In the genomic region with DNA sequence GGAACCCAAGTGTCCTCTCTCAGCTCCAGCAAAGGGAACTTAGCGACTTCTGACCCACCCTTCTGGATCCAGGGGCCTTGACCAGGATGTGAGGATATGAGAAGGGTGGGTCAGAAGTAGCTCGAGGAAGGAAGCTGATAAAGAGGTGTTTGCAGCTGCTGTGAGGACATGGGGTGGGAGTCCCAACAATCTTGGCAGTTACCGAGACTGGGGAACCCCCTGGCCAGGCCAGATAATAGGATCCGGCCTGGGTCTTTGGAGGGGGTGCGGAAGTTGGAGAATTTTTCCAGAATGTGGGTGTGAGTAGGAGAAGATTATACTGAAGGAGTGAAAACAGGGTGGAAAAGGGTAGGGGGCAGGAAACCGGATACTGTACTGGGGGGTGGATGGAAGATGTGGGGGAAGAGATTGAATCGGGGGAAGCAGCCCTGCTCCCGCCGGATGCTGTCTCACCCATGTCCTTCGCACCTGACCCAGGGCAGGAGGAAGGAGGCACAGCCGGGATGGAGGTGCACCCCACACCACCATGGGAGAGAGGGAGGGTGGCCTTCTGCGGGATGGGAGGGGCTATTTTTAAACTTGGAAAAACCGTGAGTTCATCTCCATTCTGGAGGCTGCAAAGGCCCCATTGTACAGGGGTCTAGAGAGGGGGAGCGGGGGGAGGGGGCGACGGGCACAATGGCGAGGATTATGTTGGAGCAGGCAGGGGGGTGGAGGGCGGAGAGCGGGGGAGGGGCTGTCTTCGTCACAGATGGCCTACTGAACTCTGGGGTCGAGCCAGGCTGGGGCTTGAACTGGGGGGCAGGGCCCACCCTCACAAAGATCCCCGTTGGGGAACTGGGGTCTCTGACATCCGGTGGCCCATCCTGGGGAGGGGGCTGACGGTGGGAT, we compare ENCODE assay signal across 9 cellular contexts. TPM values are rescaled to one million over a fixed set of nuclear protein-coding genes. Genes with fewer than 3 reads are reported as not detected.
DNase-seq lines count a peak whose midpoint lies in the region; ATAC-seq lines count a peak whose summit lies in the region.
"Had no signal": no experiment of that assay in that cellular context is flagged by ENCODE, and none has a peak within 500 bp of the region (broad histone marks: within the 10 kb centered on the region; RNA-seq: fewer than 3 reads in every experiment).

No MANE protein-coding gene starts in this region.

- H3K9ac ChIP-seq in iPS-18a (ENCODE audit: low read length) (no peak overlapping the region), skeletal muscle satellite cell (ENCODE audit: low read depth, low read length) (no peak overlapping the region)

- H3K36me3 ChIP-seq in H7 (replicated peaks; ENCODE audit: control insufficient read depth, insufficient read depth, low read length), result no peaks in the 10 kb centered on the region
- H3K36me3 ChIP-seq in iPS-18a (ENCODE audit: control insufficient read depth, low read depth, low read length), result no peaks in the 10 kb centered on the region
- H3K36me3 ChIP-seq in skeletal muscle satellite cell (ENCODE audit: insufficient read depth, low read length), result no peaks in the 10 kb centered on the region

- peaks cover 13% of the 10 kb centered on the region for H3K27me3 ChIP-seq in H7 (ENCODE audit: control insufficient read depth, insufficient read depth, low read length)
- H3K27me3 ChIP-seq in iPS-18a (ENCODE audit: control insufficient read depth, insufficient read depth, low read length), result peaks cover 48% of the 10 kb centered on the region
- H3K27me3 ChIP-seq in skeletal muscle satellite cell (ENCODE audit: control insufficient read depth, insufficient read depth, low read length), result peaks cover 9% of the 10 kb centered on the region

- H3K4me2 ChIP-seq in skeletal muscle satellite cell (ENCODE audit: low read length), result peak overlapping the region; percentile 85

- no peaks in the 10 kb centered on the region for H3K27me3 Mint-ChIP-seq in activated T-helper 17 cell treated with anti-CD3 and anti-CD28 coated beads, Interleukin-2, amount 50 U/mL, for 72 hours

- peak overlapping the region; percentile 39 for H3K27ac Mint-ChIP-seq in activated T-helper 17 cell treated with anti-CD3 and anti-CD28 coated beads, Interleukin-2, amount 50 U/mL, for 72 hours

- H3K9me3 Mint-ChIP-seq in activated T-helper 17 cell treated with anti-CD3 and anti-CD28 coated beads, Interleukin-2, amount 50 U/mL, for 72 hours, result no peaks in the 10 kb centered on the region

- peaks cover 43% of the 10 kb centered on the region for H3K4me1 ChIP-seq in iPS-18a (ENCODE audit: control insufficient read depth, low read depth, low read length)
- peaks cover 48% of the 10 kb centered on the region for H3K4me1 ChIP-seq in skeletal muscle satellite cell (ENCODE audit: control insufficient read depth, insufficient read depth, low read length)

- peak overlapping the region; percentile 74 for H3K4me3 Mint-ChIP-seq in activated T-helper 17 cell treated with anti-CD3 and anti-CD28 coated beads, Interleukin-2, amount 50 U/mL, for 72 hours

- H3K9me3 ChIP-seq in iPS-18a (ENCODE audit: control insufficient read depth, low read depth, low read length), result no peaks in the 10 kb centered on the region
- H3K9me3 ChIP-seq in skeletal muscle satellite cell (replicated peaks; ENCODE audit: low read length), result no peaks in the 10 kb centered on the region

- H3K4me1 Mint-ChIP-seq in activated T-helper 17 cell treated with anti-CD3 and anti-CD28 coated beads, Interleukin-2, amount 50 U/mL, for 72 hours, result peaks cover 22% of the 10 kb centered on the region

- H3K4me3 ChIP-seq in H7 (ENCODE audit: insufficient read depth, low read depth, low read length), result peak overlapping the region; percentile 52
- peak overlapping the region; percentile 58 for H3K4me3 ChIP-seq in iPS-18a (ENCODE audit: low read length)
- H3K4me3 ChIP-seq in skeletal muscle satellite cell (ENCODE audit: low read length), result no peak overlapping the region

- H3K36me3 Mint-ChIP-seq in activated T-helper 17 cell treated with anti-CD3 and anti-CD28 coated beads, Interleukin-2, amount 50 U/mL, for 72 hours (ENCODE audit: low read depth), result no peaks in the 10 kb centered on the region

- DNase-seq in H7 (peak; percentile 85), occipital lobe (lab: John Stamatoyannopoulos, UW) (no peak), cerebellar cortex (ENCODE audit: low spot score) (no peak), NCI-H345 (lab: John Stamatoyannopoulos, UW) (no peak)
- DNase-seq: NCI-H510A had no signal

- ATAC-seq in activated T-helper 17 cell treated with anti-CD3 and anti-CD28 coated beads, Interleukin-2, amount 50 U/mL, for 72 hours (replicated peaks), result no peak
- ATAC-seq in GM18511 (IDR thresholded peaks at IDR 0.05; ENCODE audit: unreplicated experiment), result no peak

- H3K27ac ChIP-seq in iPS-18a (ENCODE audit: low read length), result no peak overlapping the region

RNA-seq across cellular contexts. Expression of gene MCAM, which starts 3.0 kb away (rescaled TPM):
- total RNA-seq in H7 (2014; rRNA removed; shearing (Covaris generic)), result 45.5 and 59.3 TPM in 2 replicates
- 10 to 100 TPM in 1 of 2 donors, 1 to 10 TPM in 1; 8.2 to 31.1 TPM for total RNA-seq in activated T-helper 17 cell treated with anti-CD3 and anti-CD28 coated beads, Interleukin-2, amount 50 U/mL, for 72 hours
- total RNA-seq in skeletal muscle satellite cell (2012; rRNA removed), result 11.4 and 11.8 TPM in 2 replicates
- total RNA-seq in occipital lobe, result 10.6 TPM

RNA-seq across cellular contexts. Expression of gene RNF26, which starts 14.4 kb away (rescaled TPM):
- total RNA-seq in H7 (2014; rRNA removed; shearing (Covaris generic)), result 26.4 and 28.9 TPM in 2 replicates
- 10 to 100 TPM; 23.7 to 32.6 TPM for total RNA-seq in activated T-helper 17 cell treated with anti-CD3 and anti-CD28 coated beads, Interleukin-2, amount 50 U/mL, for 72 hours
- total RNA-seq in skeletal muscle satellite cell (2012; rRNA removed), result 4.8 and 6.1 TPM in 2 replicates
- 1.6 TPM for total RNA-seq in occipital lobe

RNA-seq across cellular contexts. Expression of gene C1QTNF5, which starts 20.7 kb away (rescaled TPM):
- total RNA-seq in H7 (2014; rRNA removed; shearing (Covaris generic)), result 2.1 TPM in 2 replicates
- not detected for total RNA-seq in activated T-helper 17 cell treated with anti-CD3 and anti-CD28 coated beads, Interleukin-2, amount 50 U/mL, for 72 hours
- total RNA-seq in skeletal muscle satellite cell (2012; rRNA removed), result 0.76 and 1.1 TPM in 2 replicates
- 4.2 TPM for total RNA-seq in occipital lobe

RNA-seq across cellular contexts. Expression of gene MFRP, which starts 26.6 kb away (rescaled TPM):
- total RNA-seq in H7 (2014; rRNA removed; shearing (Covaris generic)), result not detected in 2 replicates
- not detected for total RNA-seq in activated T-helper 17 cell treated with anti-CD3 and anti-CD28 coated beads, Interleukin-2, amount 50 U/mL, for 72 hours
- not detected in 2 replicates for total RNA-seq in skeletal muscle satellite cell (2012; rRNA removed)
- not detected for total RNA-seq in occipital lobe
